ENCODE assay signal across 14 cellular contexts in the genomic region with DNA sequence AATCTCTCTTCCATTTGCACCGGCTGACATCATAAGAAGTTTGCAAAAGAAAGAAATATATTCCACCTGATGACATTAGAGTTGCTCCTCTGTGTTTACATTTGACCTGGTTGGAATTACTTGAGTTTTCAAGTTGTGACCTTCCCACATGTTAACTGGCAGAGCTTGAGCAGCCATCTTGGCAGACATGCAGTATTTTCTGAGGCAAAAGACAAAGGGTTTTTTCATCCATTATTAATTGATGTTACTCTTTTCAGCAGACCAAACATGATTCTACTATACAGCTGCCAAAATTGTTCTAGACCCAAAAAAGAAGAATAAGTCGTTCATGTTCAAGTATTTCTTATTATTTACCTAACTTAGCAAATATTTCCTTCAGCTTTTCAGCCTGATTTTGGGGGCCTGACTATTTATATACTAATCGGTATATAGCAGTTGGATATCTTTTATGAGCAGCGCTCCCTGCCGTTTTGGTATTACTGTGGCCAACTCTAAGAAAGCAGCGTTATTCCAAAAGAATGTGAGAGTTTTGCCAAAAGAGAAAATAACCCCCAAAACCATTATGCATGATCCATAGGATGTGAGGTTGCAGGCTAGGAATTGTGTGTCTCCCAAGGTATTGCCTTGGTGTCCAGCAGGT.
DNase-seq lines count a peak whose midpoint lies in the region; ATAC-seq and TF ChIP-seq lines count a peak whose summit lies in the region.
"Had no signal": no experiment of that assay in that cellular context is flagged by ENCODE, and none has a peak within 500 bp of the region (broad histone marks: within the 10 kb centered on the region; RNA-seq: fewer than 3 reads in every experiment).

No MANE protein-coding gene starts in this region.

- H3K4me3 Mint-ChIP-seq in natural killer cell treated with Interleukin-12 subunit alpha and Interleukin-12 subunit beta and Interleukin-15 and Interleukin-18, amount 100 ng/mL, for 72 hours = no peak overlapping the region

- H3K4me1 Mint-ChIP-seq in natural killer cell treated with Interleukin-12 subunit alpha and Interleukin-12 subunit beta and Interleukin-15 and Interleukin-18, amount 100 ng/mL, for 72 hours (ENCODE audit: low read depth in 2 of 2) = no peaks in the 10 kb centered on the region

- ATAC-seq in natural killer cell treated with Interleukin-12 subunit alpha and Interleukin-12 subunit beta and Interleukin-15 and Interleukin-18, amount 100 ng/mL, for 72 hours = no peak

- TF ChIP-seq CTCF in GM10248 (IDR thresholded peaks at IDR 0.05; ENCODE audit: control extremely low read depth, extremely low read depth, low read depth, missing control alignments) = no peak

- CTCF ChIA-PET in GM10248 (lab: Yijun Ruan, JAX) = no interaction called here

- H3K27ac Mint-ChIP-seq in natural killer cell treated with Interleukin-12 subunit alpha and Interleukin-12 subunit beta and Interleukin-15 and Interleukin-18, amount 100 ng/mL, for 72 hours = no peak overlapping the region

- peak overlapping the region; percentile 59 for H3K27ac ChIP-seq in substantia nigra (ENCODE audit: low read depth, low read length, poor library complexity, severe bottlenecking)
- H3K27ac ChIP-seq: BLaER1 treated with 17β-estradiol and CSF1 and Interleukin-3, amounts not matched to agents 10 nM and 100 nM; Peyer's patch had no signal

- no peaks in the 10 kb centered on the region for H3K27me3 Mint-ChIP-seq in natural killer cell treated with Interleukin-12 subunit alpha and Interleukin-12 subunit beta and Interleukin-15 and Interleukin-18, amount 100 ng/mL, for 72 hours

- POLR2A ChIA-PET in GM10248 (lab: Yijun Ruan, JAX) = no interaction called here

- H3K9me3 Mint-ChIP-seq in natural killer cell treated with Interleukin-12 subunit alpha and Interleukin-12 subunit beta and Interleukin-15 and Interleukin-18, amount 100 ng/mL, for 72 hours = no peaks in the 10 kb centered on the region

- no peaks in the 10 kb centered on the region for H3K36me3 Mint-ChIP-seq in natural killer cell treated with Interleukin-12 subunit alpha and Interleukin-12 subunit beta and Interleukin-15 and Interleukin-18, amount 100 ng/mL, for 72 hours

- DNase-seq in NCI-H2171 treated with DMSO at 0.1 percent for 48 hours (lab: John Stamatoyannopoulos, UW) (peak; percentile 17), NCI-H2171 (lab: John Stamatoyannopoulos, UW) (no peak), cerebellar cortex (ENCODE audit: low spot score) (peak; percentile 13), inferior parietal cortex (ENCODE audit: extremely low spot score) (peak; percentile 62), substantia nigra (lab: John Stamatoyannopoulos, UW) (peak in 16 of 49 donors; percentile 5 to 39 (median 10)), GM10248 (ENCODE audit: extremely low spot score) (no peak)
- DNase-seq in natural killer cell treated with Interleukin-12 subunit alpha and Interleukin-12 subunit beta and Interleukin-15 and Interleukin-18, amount 100 ng/mL, for 72 hours (ENCODE audit: low spot score) = no peak
- no peak for DNase-seq in stimulated activated CD4-positive, alpha-beta T cell treated with anti-CD3 and anti-CD28 coated beads, Interleukin-2, amount 100 ng/mL, for 24 hours
- DNase-seq: 8988T, NCI-H2107, NCI-H82, Peyer's patch, Right ventricle myocardium superior had no signal

Comparison
In these comparisons a context has a peak if more than half of its experiments do, and no peak if none do; other contexts are left out.
1. DNase-seq: peak in NCI-H2171 treated with DMSO at 0.1 percent for 48 hours (single experiment), cerebellar cortex (single experiment) and inferior parietal cortex (single experiment); none in NCI-H2171 (single experiment), natural killer cell treated with Interleukin-12 subunit alpha and Interleukin-12 subunit beta and Interleukin-15 and Interleukin-18, amount 100 ng/mL, for 72 hours (single experiment), stimulated activated CD4-positive, alpha-beta T cell treated with anti-CD3 and anti-CD28 coated beads, Interleukin-2, amount 100 ng/mL, for 24 hours (0 of 2) and GM10248 (single experiment).